11 cellular contexts compared by ENCODE assay signal in the genomic region with DNA sequence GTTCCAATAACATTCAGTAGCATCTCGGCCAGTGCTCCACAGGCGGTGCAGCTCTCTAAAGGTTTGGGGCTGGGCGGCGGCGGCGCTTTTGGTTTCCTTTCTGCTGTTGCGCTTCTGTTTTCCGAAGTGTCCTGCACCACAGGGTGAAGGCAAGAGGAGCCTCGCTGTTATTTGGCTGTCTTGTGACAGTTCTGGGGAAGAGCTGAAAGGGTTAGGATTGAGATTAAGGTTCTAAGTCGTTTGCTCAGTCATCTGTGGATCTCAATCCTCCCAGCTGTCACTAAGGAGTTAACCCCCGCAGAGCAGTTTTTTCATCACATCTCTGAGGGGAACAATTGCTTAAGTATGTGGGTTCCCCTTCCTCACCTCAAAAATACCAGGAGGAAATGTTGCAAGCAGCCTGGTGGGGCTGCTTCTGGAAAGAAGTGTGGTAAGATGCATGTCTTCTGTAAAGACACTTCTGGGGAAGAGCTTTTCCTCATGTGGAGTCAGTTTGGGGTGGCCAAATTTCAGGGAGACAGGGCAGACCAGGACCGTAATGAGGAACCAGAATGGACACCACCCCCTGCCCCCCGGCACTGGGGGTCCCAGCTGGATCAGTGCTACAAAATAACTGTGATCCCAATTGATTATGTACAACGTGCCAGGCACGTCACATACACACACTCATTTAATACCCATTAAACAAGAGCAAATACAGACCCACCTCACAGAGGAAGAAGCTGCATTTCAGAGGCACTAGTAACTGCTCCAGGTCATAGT. TPM values are rescaled to one million over a fixed set of nuclear protein-coding genes. Genes with fewer than 3 reads are reported as not detected.
DNase-seq lines count a peak whose midpoint lies in the region; ATAC-seq and TF ChIP-seq lines count a peak whose summit lies in the region.
"Had no signal": no experiment of that assay in that cellular context is flagged by ENCODE, and none has a peak within 500 bp of the region (broad histone marks: within the 10 kb centered on the region; RNA-seq: fewer than 3 reads in every experiment).

No MANE protein-coding gene starts in this region.

- peak overlapping the region; percentile 93 to 98 (median 96) for H3K27ac Mint-ChIP-seq in CD14-positive monocyte
- peak overlapping the region; percentile 91 for H3K27ac Mint-ChIP-seq in activated CD8-positive, alpha-beta T cell treated with anti-CD3 and anti-CD28 coated beads, Interleukin-2, amount 10 ng/mL, durations not matched to agents 7 days and 5 days

- H3K27me3 ChIP-seq in layer of hippocampus (ENCODE audit: control insufficient read depth, insufficient read depth, low read length) = no peaks in the 10 kb centered on the region
- no peaks in the 10 kb centered on the region for H3K27me3 ChIP-seq in vagina

- H3K4me3 Mint-ChIP-seq in CD14-positive monocyte = peak overlapping the region; percentile 72 to 83
- peak overlapping the region; percentile 73 for H3K4me3 Mint-ChIP-seq in activated CD8-positive, alpha-beta T cell treated with anti-CD3 and anti-CD28 coated beads, Interleukin-2, amount 10 ng/mL, durations not matched to agents 7 days and 5 days

- no peaks in the 10 kb centered on the region for H3K9me3 Mint-ChIP-seq in CD14-positive monocyte
- H3K9me3 Mint-ChIP-seq in activated CD8-positive, alpha-beta T cell treated with anti-CD3 and anti-CD28 coated beads, Interleukin-2, amount 10 ng/mL, durations not matched to agents 7 days and 5 days (ENCODE audit: insufficient read depth) = no peaks in the 10 kb centered on the region

- H3K4me3 ChIP-seq in vagina = no peak overlapping the region

- no peaks in the 10 kb centered on the region for H3K9me3 ChIP-seq in vagina

- peaks cover 0 to 64% of the 10 kb centered on the region in 2 donors for H3K36me3 ChIP-seq in vagina

- peaks cover 0 to 2% (median 0%) of the 10 kb centered on the region in 3 donors for H3K27me3 Mint-ChIP-seq in CD14-positive monocyte (ENCODE audit: low read depth in 3 of 3)
- H3K27me3 Mint-ChIP-seq in activated CD8-positive, alpha-beta T cell treated with anti-CD3 and anti-CD28 coated beads, Interleukin-2, amount 10 ng/mL, durations not matched to agents 7 days and 5 days (ENCODE audit: low read depth) = no peaks in the 10 kb centered on the region

- TF ChIP-seq CTCF in CD14-positive monocyte (IDR thresholded peaks at IDR 0.05) = no peak
- no peak for TF ChIP-seq CTCF in vagina (IDR thresholded peaks at IDR 0.05)

- peak; percentile 46 for ATAC-seq in HG03135 (IDR thresholded peaks at IDR 0.05; ENCODE audit: unreplicated experiment)
- ATAC-seq in activated CD8-positive, alpha-beta T cell treated with anti-CD3 and anti-CD28 coated beads, Interleukin-2, amount 10 ng/mL, durations not matched to agents 7 days and 5 days = peak; percentile 89
- ATAC-seq in HG02852 (IDR thresholded peaks at IDR 0.05; ENCODE audit: unreplicated experiment) = no peak
- ATAC-seq: PC-3 had no signal

- POLR2A ChIA-PET in activated CD8-positive, alpha-beta T cell treated with anti-CD3 and anti-CD28 coated beads, Interleukin-2, amount 10 ng/mL, durations not matched to agents 7 days and 5 days (lab: Charles Lee) = interaction anchor here (0.6 to 1.8 kb wide), 4 partner anchors 9 to 19 kb away, joined by 3 to 8 read pairs (median 5); no protein-coding TSS in a partner anchor

- intact Hi-C loops in CD14-positive monocyte (cut with micrococcal nuclease) (loop anchor here (1.0 to 10.0 kb wide), 7 partner anchors 8 to 668 kb away; a partner anchor contains a TSS), vagina (cut with DNase I) (no loop called here)

- no peaks in the 10 kb centered on the region for H3K4me1 ChIP-seq in vagina

- H3K27ac ChIP-seq in layer of hippocampus (ENCODE audit: low read depth, low read length) (peak overlapping the region; percentile 57), vagina (no peak overlapping the region)
- H3K27ac ChIP-seq: C4-2B, KMS-11 had no signal

- peak; percentile 74 for DNase-seq in CD14-positive monocyte (ENCODE audit: low spot score)
- peak; percentile 76 for DNase-seq in activated CD8-positive, alpha-beta T cell treated with anti-CD3 and anti-CD28 coated beads, Interleukin-2, amount 10 ng/mL, durations not matched to agents 7 days and 5 days
- DNase-seq in NCI-H1417 treated with DMSO at 0.1 percent for 48 hours (lab: John Stamatoyannopoulos, UW) = no peak
- DNase-seq in vagina (ENCODE audit: extremely low spot score in 2 of 2) = no peak
- DNase-seq in germinal center (ENCODE audit: low spot score) = no peak
- DNase-seq: PC-3 had no signal

- peaks cover 85% of the 10 kb centered on the region for H3K4me1 Mint-ChIP-seq in CD14-positive monocyte
- H3K4me1 Mint-ChIP-seq in activated CD8-positive, alpha-beta T cell treated with anti-CD3 and anti-CD28 coated beads, Interleukin-2, amount 10 ng/mL, durations not matched to agents 7 days and 5 days (ENCODE audit: low read depth) = peaks cover 30% of the 10 kb centered on the region

- TF ChIP-seq POLR2A in vagina (IDR thresholded peaks at IDR 0.05) = no peak

- peaks cover 69 to 90% of the 10 kb centered on the region in 2 donors for H3K36me3 Mint-ChIP-seq in CD14-positive monocyte
- peaks cover 62% of the 10 kb centered on the region for H3K36me3 Mint-ChIP-seq in activated CD8-positive, alpha-beta T cell treated with anti-CD3 and anti-CD28 coated beads, Interleukin-2, amount 10 ng/mL, durations not matched to agents 7 days and 5 days (ENCODE audit: low read depth)

- CTCF ChIA-PET in activated CD8-positive, alpha-beta T cell treated with anti-CD3 and anti-CD28 coated beads, Interleukin-2, amount 10 ng/mL, durations not matched to agents 7 days and 5 days (lab: Charles Lee) = interaction anchor here (1.0 to 2.0 kb wide), 10 partner anchors 9 to 65 kb away, joined by 3 to 11 read pairs (median 4); no protein-coding TSS in a partner anchor

RNA-seq across cellular contexts. Expression of a gene that starts 14.2 kb away (rescaled TPM):
- 1 to 10 TPM; 1.4 to 1.9 TPM for polyA plus RNA-seq in CD14-positive monocyte
- total RNA-seq in activated CD8-positive, alpha-beta T cell treated with anti-CD3 and anti-CD28 coated beads, Interleukin-2, amount 10 ng/mL, durations not matched to agents 7 days and 5 days = under 1 TPM; 0.11 to 0.18 TPM
- not detected for total RNA-seq in vagina

RNA-seq across cellular contexts. Expression of a gene that starts 22.2 kb away (rescaled TPM):
- 100 to 1,000 TPM in 1 of 2 donors, 10 to 100 TPM in 1; 68.3 to 118 TPM for polyA plus RNA-seq in CD14-positive monocyte
- 10 to 100 TPM; 41.7 to 43.4 TPM for total RNA-seq in activated CD8-positive, alpha-beta T cell treated with anti-CD3 and anti-CD28 coated beads, Interleukin-2, amount 10 ng/mL, durations not matched to agents 7 days and 5 days
- 13.3 TPM for total RNA-seq in vagina

RNA-seq across cellular contexts. Expression of a gene that starts 52.1 kb away (rescaled TPM):
- polyA plus RNA-seq in CD14-positive monocyte = 100 to 1,000 TPM in 1 of 2 donors, 10 to 100 TPM in 1; 79.9 to 119 TPM
- total RNA-seq in activated CD8-positive, alpha-beta T cell treated with anti-CD3 and anti-CD28 coated beads, Interleukin-2, amount 10 ng/mL, durations not matched to agents 7 days and 5 days = 10 to 100 TPM; 38.5 to 40.7 TPM
- total RNA-seq in vagina = 30.0 TPM

Comparison
In these comparisons a context has a peak if more than half of its experiments do, and no peak if none do; other contexts are left out.
1. DNase-seq: peak in CD14-positive monocyte (single experiment) and activated CD8-positive, alpha-beta T cell treated with anti-CD3 and anti-CD28 coated beads, Interleukin-2, amount 10 ng/mL, durations not matched to agents 7 days and 5 days (single experiment); none in NCI-H1417 treated with DMSO at 0.1 percent for 48 hours (single experiment), vagina (0 of 2) and germinal center (single experiment).